Comparison of ENCODE assay signal across 1 cellular context in genomic region chr9:76018767-76019166, GRCh38.
TF ChIP-seq lines count a peak whose summit lies in the region.

No MANE protein-coding gene starts in this region.

TF ChIP-seq in GM23338, 12 proteins besides CTCF, POLR2A, EP300 and RAD21:
- TF ChIP-seq, protein P1, sequence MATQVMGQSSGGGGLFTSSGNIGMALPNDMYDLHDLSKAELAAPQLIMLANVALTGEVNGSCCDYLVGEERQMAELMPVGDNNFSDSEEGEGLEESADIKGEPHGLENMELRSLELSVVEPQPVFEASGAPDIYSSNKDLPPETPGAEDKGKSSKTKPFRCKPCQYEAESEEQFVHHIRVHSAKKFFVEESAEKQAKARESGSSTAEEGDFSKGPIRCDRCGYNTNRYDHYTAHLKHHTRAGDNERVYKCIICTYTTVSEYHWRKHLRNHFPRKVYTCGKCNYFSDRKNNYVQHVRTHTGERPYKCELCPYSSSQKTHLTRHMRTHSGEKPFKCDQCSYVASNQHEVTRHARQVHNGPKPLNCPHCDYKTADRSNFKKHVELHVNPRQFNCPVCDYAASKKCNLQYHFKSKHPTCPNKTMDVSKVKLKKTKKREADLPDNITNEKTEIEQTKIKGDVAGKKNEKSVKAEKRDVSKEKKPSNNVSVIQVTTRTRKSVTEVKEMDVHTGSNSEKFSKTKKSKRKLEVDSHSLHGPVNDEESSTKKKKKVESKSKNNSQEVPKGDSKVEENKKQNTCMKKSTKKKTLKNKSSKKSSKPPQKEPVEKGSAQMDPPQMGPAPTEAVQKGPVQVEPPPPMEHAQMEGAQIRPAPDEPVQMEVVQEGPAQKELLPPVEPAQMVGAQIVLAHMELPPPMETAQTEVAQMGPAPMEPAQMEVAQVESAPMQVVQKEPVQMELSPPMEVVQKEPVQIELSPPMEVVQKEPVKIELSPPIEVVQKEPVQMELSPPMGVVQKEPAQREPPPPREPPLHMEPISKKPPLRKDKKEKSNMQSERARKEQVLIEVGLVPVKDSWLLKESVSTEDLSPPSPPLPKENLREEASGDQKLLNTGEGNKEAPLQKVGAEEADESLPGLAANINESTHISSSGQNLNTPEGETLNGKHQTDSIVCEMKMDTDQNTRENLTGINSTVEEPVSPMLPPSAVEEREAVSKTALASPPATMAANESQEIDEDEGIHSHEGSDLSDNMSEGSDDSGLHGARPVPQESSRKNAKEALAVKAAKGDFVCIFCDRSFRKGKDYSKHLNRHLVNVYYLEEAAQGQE (IDR thresholded peaks at IDR 0.05; ENCODE audit: unreplicated experiment) = no peak
- no peak for TF ChIP-seq ZNF331 (CRISPR knock-in tag; IDR thresholded peaks at IDR 0.05; ENCODE audit: low read depth)
- no peak for TF ChIP-seq EZH2 (IDR thresholded peaks at IDR 0.05; ENCODE audit: low read depth, unreplicated experiment)
- TF ChIP-seq CREB1 (CRISPR knock-in tag; IDR thresholded peaks at IDR 0.05; ENCODE audit: low read depth) = no peak
- no peak for TF ChIP-seq ZNF114 (CRISPR knock-in tag; IDR thresholded peaks at IDR 0.05)
- no peak for TF ChIP-seq JUNB (IDR thresholded peaks at IDR 0.05; ENCODE audit: unreplicated experiment)
- no peak for TF ChIP-seq NANOG (IDR thresholded peaks at IDR 0.05; ENCODE audit: borderline replicate concordance)
